In genomic region chrX:154397888-154398667, GRCh38 we compare ENCODE assay signal across 1 cellular context.
TF ChIP-seq lines count a peak whose summit lies in the region.

Gene RPL10, plus strand, starts transcription at chrX:154398377. Its CDS starts 143 bp downstream, at chrX:154398520.

TF ChIP-seq in HepG2, 621 proteins besides CTCF, POLR2A, EP300 and RAD21 (continued from another document and continues in another):
- TF ChIP-seq, protein P1, sequence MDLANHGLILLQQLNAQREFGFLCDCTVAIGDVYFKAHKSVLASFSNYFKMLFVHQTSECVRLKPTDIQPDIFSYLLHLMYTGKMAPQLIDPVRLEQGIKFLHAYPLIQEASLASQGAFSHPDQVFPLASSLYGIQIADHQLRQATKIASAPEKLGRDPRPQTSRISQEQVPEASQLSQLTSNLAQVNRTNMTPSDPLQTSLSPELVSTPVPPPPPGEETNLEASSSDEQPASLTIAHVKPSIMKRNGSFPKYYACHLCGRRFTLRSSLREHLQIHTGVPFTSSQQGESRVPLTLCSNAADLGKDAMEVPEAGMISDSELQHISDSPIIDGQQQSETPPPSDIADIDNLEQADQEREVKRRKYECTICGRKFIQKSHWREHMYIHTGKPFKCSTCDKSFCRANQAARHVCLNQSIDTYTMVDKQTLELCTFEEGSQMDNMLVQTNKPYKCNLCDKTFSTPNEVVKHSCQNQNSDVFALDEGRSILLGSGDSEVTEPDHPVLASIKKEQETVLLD (CRISPR knock-in tag; IDR thresholded peaks at IDR 0.05; ENCODE audit: low read depth), result no peak
- TF ChIP-seq ZNF44 (CRISPR knock-in tag; IDR thresholded peaks at IDR 0.05), result no peak
- no peak for TF ChIP-seq ZNF598 (CRISPR knock-in tag; IDR thresholded peaks at IDR 0.05; ENCODE audit: borderline replicate concordance)
- TF ChIP-seq CBX2 (IDR thresholded peaks at IDR 0.05; ENCODE audit: low read depth, low read length), result no peak
- no peak for TF ChIP-seq CBX2 (CRISPR knock-in tag; IDR thresholded peaks at IDR 0.05; ENCODE audit: low read depth)
- no peak for TF ChIP-seq MBD4 (IDR thresholded peaks at IDR 0.05; ENCODE audit: borderline replicate concordance, low read length)
- no peak; the same call in 1 of the 2 replicates for TF ChIP-seq HDAC1 (CRISPR knock-in tag; IDR thresholded peaks at IDR 0.05)
- no peak for TF ChIP-seq HBP1 (CRISPR knock-in tag; IDR thresholded peaks at IDR 0.05; ENCODE audit: low read depth)
- TF ChIP-seq RFX3 (CRISPR knock-in tag; IDR thresholded peaks at IDR 0.05), result 0 out of 2 replicates have a peak, but pooled peaks have one; percentile 13
- TF ChIP-seq TERF1 (CRISPR knock-in tag; IDR thresholded peaks at IDR 0.05), result no peak
- TF ChIP-seq ARID4A (CRISPR knock-in tag; IDR thresholded peaks at IDR 0.05; ENCODE audit: borderline replicate concordance), result no peak; the same call in 1 of the 2 replicates
- TF ChIP-seq, protein P2, sequence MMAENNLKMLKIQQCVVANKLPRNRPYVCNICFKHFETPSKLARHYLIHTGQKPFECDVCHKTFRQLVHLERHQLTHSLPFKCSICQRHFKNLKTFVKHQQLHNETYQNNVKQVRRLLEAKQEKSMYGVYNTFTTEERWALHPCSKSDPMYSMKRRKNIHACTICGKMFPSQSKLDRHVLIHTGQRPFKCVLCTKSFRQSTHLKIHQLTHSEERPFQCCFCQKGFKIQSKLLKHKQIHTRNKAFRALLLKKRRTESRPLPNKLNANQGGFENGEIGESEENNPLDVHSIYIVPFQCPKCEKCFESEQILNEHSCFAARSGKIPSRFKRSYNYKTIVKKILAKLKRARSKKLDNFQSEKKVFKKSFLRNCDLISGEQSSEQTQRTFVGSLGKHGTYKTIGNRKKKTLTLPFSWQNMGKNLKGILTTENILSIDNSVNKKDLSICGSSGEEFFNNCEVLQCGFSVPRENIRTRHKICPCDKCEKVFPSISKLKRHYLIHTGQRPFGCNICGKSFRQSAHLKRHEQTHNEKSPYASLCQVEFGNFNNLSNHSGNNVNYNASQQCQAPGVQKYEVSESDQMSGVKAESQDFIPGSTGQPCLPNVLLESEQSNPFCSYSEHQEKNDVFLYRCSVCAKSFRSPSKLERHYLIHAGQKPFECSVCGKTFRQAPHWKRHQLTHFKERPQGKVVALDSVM (CRISPR knock-in tag; IDR thresholded peaks at IDR 0.05), result no peak; the same call in 1 of the 2 replicates
- TF ChIP-seq ZNF549 (CRISPR knock-in tag; IDR thresholded peaks at IDR 0.05), result no peak
- no peak for TF ChIP-seq SIX4 (CRISPR knock-in tag; IDR thresholded peaks at IDR 0.05)
- TF ChIP-seq KLF6 (CRISPR knock-in tag; IDR thresholded peaks at IDR 0.05), result peak; percentile 74
- no peak for TF ChIP-seq MED8 (CRISPR knock-in tag; IDR thresholded peaks at IDR 0.05; ENCODE audit: insufficient replicate concordance)
- no peak for TF ChIP-seq HOMEZ (CRISPR knock-in tag; IDR thresholded peaks at IDR 0.05; ENCODE audit: low read depth)
- TF ChIP-seq ZBTB42 (CRISPR knock-in tag; IDR thresholded peaks at IDR 0.05), result no peak; the same call in 1 of the 2 replicates
- TF ChIP-seq XBP1 (CRISPR knock-in tag; IDR thresholded peaks at IDR 0.05), result peak; percentile 92; the same call in 1 of the 2 replicates
- no peak for TF ChIP-seq ZNF629 (CRISPR knock-in tag; conservative IDR thresholded peaks at IDR 0.05)
- no peak for TF ChIP-seq THYN1 (CRISPR knock-in tag; IDR thresholded peaks at IDR 0.05; ENCODE audit: borderline replicate concordance, low read depth)
- TF ChIP-seq DR1 (CRISPR knock-in tag; IDR thresholded peaks at IDR 0.05), result peak; percentile 98
- TF ChIP-seq, protein P3, sequence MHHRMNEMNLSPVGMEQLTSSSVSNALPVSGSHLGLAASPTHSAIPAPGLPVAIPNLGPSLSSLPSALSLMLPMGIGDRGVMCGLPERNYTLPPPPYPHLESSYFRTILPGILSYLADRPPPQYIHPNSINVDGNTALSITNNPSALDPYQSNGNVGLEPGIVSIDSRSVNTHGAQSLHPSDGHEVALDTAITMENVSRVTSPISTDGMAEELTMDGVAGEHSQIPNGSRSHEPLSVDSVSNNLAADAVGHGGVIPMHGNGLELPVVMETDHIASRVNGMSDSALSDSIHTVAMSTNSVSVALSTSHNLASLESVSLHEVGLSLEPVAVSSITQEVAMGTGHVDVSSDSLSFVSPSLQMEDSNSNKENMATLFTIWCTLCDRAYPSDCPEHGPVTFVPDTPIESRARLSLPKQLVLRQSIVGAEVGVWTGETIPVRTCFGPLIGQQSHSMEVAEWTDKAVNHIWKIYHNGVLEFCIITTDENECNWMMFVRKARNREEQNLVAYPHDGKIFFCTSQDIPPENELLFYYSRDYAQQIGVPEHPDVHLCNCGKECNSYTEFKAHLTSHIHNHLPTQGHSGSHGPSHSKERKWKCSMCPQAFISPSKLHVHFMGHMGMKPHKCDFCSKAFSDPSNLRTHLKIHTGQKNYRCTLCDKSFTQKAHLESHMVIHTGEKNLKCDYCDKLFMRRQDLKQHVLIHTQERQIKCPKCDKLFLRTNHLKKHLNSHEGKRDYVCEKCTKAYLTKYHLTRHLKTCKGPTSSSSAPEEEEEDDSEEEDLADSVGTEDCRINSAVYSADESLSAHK (CRISPR knock-in tag; IDR thresholded peaks at IDR 0.05; ENCODE audit: borderline replicate concordance), result no peak
- no peak for TF ChIP-seq ZNF362 (CRISPR knock-in tag; IDR thresholded peaks at IDR 0.05; ENCODE audit: borderline replicate concordance)
- TF ChIP-seq MNT (IDR thresholded peaks at IDR 0.05), result 0 out of 2 replicates have a peak, but pooled peaks have one; percentile 30
- TF ChIP-seq ZNF564 (CRISPR knock-in tag; IDR thresholded peaks at IDR 0.05), result no peak; the same call in 1 of the 2 replicates
- 0 out of 2 replicates have a peak, but pooled peaks have one; percentile 56 for TF ChIP-seq ZNF572 (CRISPR knock-in tag; IDR thresholded peaks at IDR 0.05)
- TF ChIP-seq ZNF232 (CRISPR knock-in tag; IDR thresholded peaks at IDR 0.05; ENCODE audit: borderline replicate concordance), result no peak
- TF ChIP-seq, protein P4, sequence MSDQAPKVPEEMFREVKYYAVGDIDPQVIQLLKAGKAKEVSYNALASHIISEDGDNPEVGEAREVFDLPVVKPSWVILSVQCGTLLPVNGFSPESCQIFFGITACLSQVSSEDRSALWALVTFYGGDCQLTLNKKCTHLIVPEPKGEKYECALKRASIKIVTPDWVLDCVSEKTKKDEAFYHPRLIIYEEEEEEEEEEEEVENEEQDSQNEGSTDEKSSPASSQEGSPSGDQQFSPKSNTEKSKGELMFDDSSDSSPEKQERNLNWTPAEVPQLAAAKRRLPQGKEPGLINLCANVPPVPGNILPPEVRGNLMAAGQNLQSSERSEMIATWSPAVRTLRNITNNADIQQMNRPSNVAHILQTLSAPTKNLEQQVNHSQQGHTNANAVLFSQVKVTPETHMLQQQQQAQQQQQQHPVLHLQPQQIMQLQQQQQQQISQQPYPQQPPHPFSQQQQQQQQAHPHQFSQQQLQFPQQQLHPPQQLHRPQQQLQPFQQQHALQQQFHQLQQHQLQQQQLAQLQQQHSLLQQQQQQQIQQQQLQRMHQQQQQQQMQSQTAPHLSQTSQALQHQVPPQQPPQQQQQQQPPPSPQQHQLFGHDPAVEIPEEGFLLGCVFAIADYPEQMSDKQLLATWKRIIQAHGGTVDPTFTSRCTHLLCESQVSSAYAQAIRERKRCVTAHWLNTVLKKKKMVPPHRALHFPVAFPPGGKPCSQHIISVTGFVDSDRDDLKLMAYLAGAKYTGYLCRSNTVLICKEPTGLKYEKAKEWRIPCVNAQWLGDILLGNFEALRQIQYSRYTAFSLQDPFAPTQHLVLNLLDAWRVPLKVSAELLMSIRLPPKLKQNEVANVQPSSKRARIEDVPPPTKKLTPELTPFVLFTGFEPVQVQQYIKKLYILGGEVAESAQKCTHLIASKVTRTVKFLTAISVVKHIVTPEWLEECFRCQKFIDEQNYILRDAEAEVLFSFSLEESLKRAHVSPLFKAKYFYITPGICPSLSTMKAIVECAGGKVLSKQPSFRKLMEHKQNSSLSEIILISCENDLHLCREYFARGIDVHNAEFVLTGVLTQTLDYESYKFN (CRISPR knock-in tag; conservative IDR thresholded peaks at IDR 0.05), result no peak
- TF ChIP-seq NCOA2 (CRISPR knock-in tag; IDR thresholded peaks at IDR 0.05), result no peak
- no peak for TF ChIP-seq ZNF337 (CRISPR knock-in tag; IDR thresholded peaks at IDR 0.05; ENCODE audit: borderline replicate concordance, low read depth)
- TF ChIP-seq RXRA (CRISPR knock-in tag; IDR thresholded peaks at IDR 0.05), result no peak
- TF ChIP-seq, protein P5, sequence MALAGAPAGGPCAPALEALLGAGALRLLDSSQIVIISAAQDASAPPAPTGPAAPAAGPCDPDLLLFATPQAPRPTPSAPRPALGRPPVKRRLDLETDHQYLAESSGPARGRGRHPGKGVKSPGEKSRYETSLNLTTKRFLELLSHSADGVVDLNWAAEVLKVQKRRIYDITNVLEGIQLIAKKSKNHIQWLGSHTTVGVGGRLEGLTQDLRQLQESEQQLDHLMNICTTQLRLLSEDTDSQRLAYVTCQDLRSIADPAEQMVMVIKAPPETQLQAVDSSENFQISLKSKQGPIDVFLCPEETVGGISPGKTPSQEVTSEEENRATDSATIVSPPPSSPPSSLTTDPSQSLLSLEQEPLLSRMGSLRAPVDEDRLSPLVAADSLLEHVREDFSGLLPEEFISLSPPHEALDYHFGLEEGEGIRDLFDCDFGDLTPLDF (CRISPR knock-in tag; IDR thresholded peaks at IDR 0.05), result no peak; the same call in 1 of the 2 replicates
